7 cellular contexts compared by ENCODE assay signal in genomic region chr19:48899386-48899749, GRCh38. TPM values are rescaled to one million over a fixed set of nuclear protein-coding genes. Genes with fewer than 3 reads are reported as not detected.
DNase-seq lines count a peak whose midpoint lies in the region; ATAC-seq and TF ChIP-seq lines count a peak whose summit lies in the region.
"Not testable (repeated sequence)": the region's sequence is repeated elsewhere in the genome, so short reads cannot be mapped to it uniquely, and the experiment has no call there.
"Had no signal": no experiment of that assay in that cellular context is flagged by ENCODE, and none has a peak within 500 bp of the region (broad histone marks: within the 10 kb centered on the region; RNA-seq: fewer than 3 reads in every experiment).

No MANE protein-coding gene starts in this region.

- TF ChIP-seq CTCF in GM23338 (conservative IDR thresholded peaks at IDR 0.05; ENCODE audit: low read depth in 2 of 2); brain (conservative IDR thresholded peaks at IDR 0.05); heart right ventricle (IDR thresholded peaks at IDR 0.05); transverse colon (IDR thresholded peaks at IDR 0.05): not testable (repeated sequence)

- not testable (repeated sequence) for H3K4me1 Mint-ChIP-seq in GM23338
- peaks cover 24% of the 10 kb centered on the region for H3K4me1 Mint-ChIP-seq in T-helper 2 cell treated with Interferon-gamma antibody and Interleukin-4, amounts not matched to agents 5 μg/mL and 100 μg/mL, for 36 hours (ENCODE audit: low read depth)
- peaks cover 44% of the 10 kb centered on the region for H3K4me1 Mint-ChIP-seq in brain

- not testable (repeated sequence) for DNase-seq in GM23338 (ENCODE audit: low spot score); T-helper 2 cell treated with Interferon-gamma antibody and Interleukin-4, amounts not matched to agents 5 μg/mL and 100 μg/mL, for 36 hours (ENCODE audit: low spot score); heart right ventricle; transverse colon

- H3K9me3 Mint-ChIP-seq in GM23338; T-helper 2 cell treated with Interferon-gamma antibody and Interleukin-4, amounts not matched to agents 5 μg/mL and 100 μg/mL, for 36 hours; brain: not testable (repeated sequence)

- H3K4me3 ChIP-seq in GM23338 (peak overlapping the region; percentile 75), heart right ventricle (peak overlapping the region in 9 of 10 donors; percentile 67 to 98 (median 92)), neuron (ENCODE audit: low read length) (peak overlapping the region; percentile 90), transverse colon (peak overlapping the region in 3 of 4 donors; percentile 64 to 99 (median 97))

- not testable (repeated sequence) for H3K36me3 ChIP-seq in GM23338 (ENCODE audit: insufficient read depth); transverse colon
- H3K36me3 ChIP-seq in heart right ventricle (peaks cover 0 to 24% (median 7%) of the 10 kb centered on the region in 9 donors), neuron (ENCODE audit: insufficient read depth, low read length) (peaks cover 13% of the 10 kb centered on the region)

- H3K27me3 Mint-ChIP-seq in GM23338 (ENCODE audit: insufficient read depth, low read depth, poor library complexity) = peaks cover 26% of the 10 kb centered on the region
- H3K27me3 Mint-ChIP-seq in T-helper 2 cell treated with Interferon-gamma antibody and Interleukin-4, amounts not matched to agents 5 μg/mL and 100 μg/mL, for 36 hours (ENCODE audit: low read depth) = peaks cover 14% of the 10 kb centered on the region
- not testable (repeated sequence) for H3K27me3 Mint-ChIP-seq in brain

- peaks cover 13% of the 10 kb centered on the region for H3F3A ChIP-seq in GM23338 (replicated peaks; ENCODE audit: low read depth)

- H3K79me2 ChIP-seq in GM23338 (replicated peaks; ENCODE audit: insufficient read depth) = peaks cover 19% of the 10 kb centered on the region

- H2AFZ ChIP-seq in GM23338; neuron (ENCODE audit: low read depth, low read length): not testable (repeated sequence)

- not testable (repeated sequence) for H3K4me1 ChIP-seq in GM23338 (ENCODE audit: insufficient read depth); neuron (ENCODE audit: insufficient read depth, low read length)
- peaks cover 10 to 52% (median 48%) of the 10 kb centered on the region in 9 donors for H3K4me1 ChIP-seq in heart right ventricle
- H3K4me1 ChIP-seq in transverse colon = peaks cover 18 to 39% (median 22%) of the 10 kb centered on the region in 4 donors

- WGBS in heart right ventricle, 2 donors = 80 to 84% methylated on average over 11 of the region's 11 CpGs
- 79 to 83% methylated on average over 9 to 11 of the region's 11 CpGs for WGBS in transverse colon (ENCODE audit: low coverage in 1 of 2), 2 donors

- not testable (repeated sequence) for H4K20me1 ChIP-seq in GM23338 (replicated peaks; ENCODE audit: insufficient read depth)

- H3K4me3 Mint-ChIP-seq in GM23338 = peak overlapping the region; percentile 97
- peak overlapping the region; percentile 66 for H3K4me3 Mint-ChIP-seq in T-helper 2 cell treated with Interferon-gamma antibody and Interleukin-4, amounts not matched to agents 5 μg/mL and 100 μg/mL, for 36 hours
- H3K4me3 Mint-ChIP-seq in brain = peak overlapping the region; percentile 97 to 100 (median 98)

- TF ChIP-seq POLR2A in transverse colon (IDR thresholded peaks at IDR 0.05) = not testable (repeated sequence)

- in situ Hi-C loops in transverse colon (cut with MboI; ENCODE audit: low pct_ligation_motif_present in 1 of 4, low pct_unique_long_range_greater_than_20kb in 1 of 4, low sequenced_read_pairs in 3 of 4) = not testable (repeated sequence)

- ATAC-seq in GM23338, heart right ventricle: not testable (repeated sequence)

- H3K27ac Mint-ChIP-seq in GM23338 = not testable (repeated sequence)
- peak overlapping the region; percentile 95 for H3K27ac Mint-ChIP-seq in T-helper 2 cell treated with Interferon-gamma antibody and Interleukin-4, amounts not matched to agents 5 μg/mL and 100 μg/mL, for 36 hours
- peak overlapping the region; percentile 92 to 99 (median 95) for H3K27ac Mint-ChIP-seq in brain

- not testable (repeated sequence) for H3K9me3 ChIP-seq in heart right ventricle; neuron (ENCODE audit: low read length); transverse colon

- peak overlapping the region; percentile 43; the same call in 1 of the 2 replicates for H3K27ac ChIP-seq in GM23338 (ENCODE audit: low read depth)
- peak overlapping the region; percentile 40 to 98 (median 94) for H3K27ac ChIP-seq in heart right ventricle
- H3K27ac ChIP-seq in transverse colon = peak overlapping the region; percentile 87 to 98 (median 93)

- not testable (repeated sequence) for TF ChIP-seq EP300 in transverse colon (IDR thresholded peaks at IDR 0.05; ENCODE audit: low read depth)

- H3K36me3 Mint-ChIP-seq in GM23338 (ENCODE audit: low read depth) (peaks cover 14% of the 10 kb centered on the region), brain (peaks cover 26% of the 10 kb centered on the region)
- H3K36me3 Mint-ChIP-seq in T-helper 2 cell treated with Interferon-gamma antibody and Interleukin-4, amounts not matched to agents 5 μg/mL and 100 μg/mL, for 36 hours (ENCODE audit: low read depth) = peaks cover 31% of the 10 kb centered on the region

- peak overlapping the region; percentile 66 for H3K4me2 ChIP-seq in GM23338

- H3K9me2 ChIP-seq in GM23338 (ENCODE audit: insufficient read depth) = not testable (repeated sequence)

- H3K27me3 ChIP-seq in GM23338 (ENCODE audit: insufficient read depth); neuron (ENCODE audit: insufficient read depth, low read length); transverse colon: not testable (repeated sequence)
- H3K27me3 ChIP-seq in heart right ventricle = peaks cover 0 to 24% (median 0%) of the 10 kb centered on the region in 7 donors

- intact Hi-C loops in heart right ventricle (cut with DNase I); transverse colon (cut with DNase I; ENCODE audit: low total_unique reads): not testable (repeated sequence)

RNA-seq across cellular contexts. Expression of gene NUCB1, which starts 0.7 kb away (rescaled TPM):
- 142 and 163 TPM in 2 replicates for total RNA-seq in GM23338 (2014; rRNA removed; shearing (Covaris generic))
- 57.1 and 64.9 TPM in 2 replicates for polyA plus RNA-seq in GM23338 (2016; fragmentation: Nextera tagmentation; extraction: Ambion mirVana)
- polyA plus RNA-seq in brain (ENCODE audit: insufficient read depth, low read depth, low replicate concordance) = 237 TPM
- total RNA-seq in heart right ventricle = 100 to 1,000 TPM; 227 to 452 (median 311) TPM
- polyA plus RNA-seq in heart right ventricle = 100 to 1,000 TPM; 170 to 294 TPM
- 100 to 1,000 TPM; 135 to 196 (median 174) TPM for total RNA-seq in transverse colon

RNA-seq across cellular contexts. Expression of gene TULP2, which starts 0.8 kb away (rescaled TPM):
- 0.12 and 0.42 TPM in 2 replicates for total RNA-seq in GM23338 (2014; rRNA removed; shearing (Covaris generic))
- polyA plus RNA-seq in GM23338 (2016; fragmentation: Nextera tagmentation; extraction: Ambion mirVana) = 1.1 and 1.9 TPM in 2 replicates
- 0.24 TPM for polyA plus RNA-seq in brain (ENCODE audit: insufficient read depth, low read depth, low replicate concordance)
- under 1 TPM in 5 of 10 donors, not detected in 5; 0.15 to 0.69 (median 0.49) TPM for total RNA-seq in heart right ventricle
- under 1 TPM in 1 of 2 donors, not detected in 1; 0.22 TPM for polyA plus RNA-seq in heart right ventricle
- total RNA-seq in transverse colon = not detected
- total RNA-seq: glomerular endothelial cell had no signal

RNA-seq across cellular contexts. Expression of gene PPP1R15A, which starts 27.1 kb away (rescaled TPM):
- total RNA-seq in GM23338 (2014; rRNA removed; shearing (Covaris generic)) = 14.5 and 15.8 TPM in 2 replicates
- polyA plus RNA-seq in GM23338 (2016; fragmentation: Nextera tagmentation; extraction: Ambion mirVana) = 14.0 and 14.4 TPM in 2 replicates
- 33.1 TPM for polyA plus RNA-seq in brain (ENCODE audit: insufficient read depth, low read depth, low replicate concordance)
- 100 to 1,000 TPM in 1 of 10 donors, 10 to 100 TPM in 9; 55.4 to 123 (median 73.7) TPM for total RNA-seq in heart right ventricle
- 100 to 1,000 TPM in 1 of 2 donors, 10 to 100 TPM in 1; 59.6 to 192 TPM for polyA plus RNA-seq in heart right ventricle
- 100 to 1,000 TPM in 1 of 4 donors, 10 to 100 TPM in 3; 49.4 to 109 (median 69.5) TPM for total RNA-seq in transverse colon

RNA-seq across cellular contexts. Expression of gene PLEKHA4, which starts 31.0 kb away (rescaled TPM):
- 12.3 and 15.1 TPM in 2 replicates for total RNA-seq in GM23338 (2014; rRNA removed; shearing (Covaris generic))
- polyA plus RNA-seq in GM23338 (2016; fragmentation: Nextera tagmentation; extraction: Ambion mirVana) = 10.9 and 12.2 TPM in 2 replicates
- polyA plus RNA-seq in brain (ENCODE audit: insufficient read depth, low read depth, low replicate concordance) = 3.4 TPM
- total RNA-seq in heart right ventricle = 10 to 100 TPM; 18.5 to 70.6 (median 25.1) TPM
- 10 to 100 TPM; 29.3 to 29.5 TPM for polyA plus RNA-seq in heart right ventricle
- 10 to 100 TPM in 2 of 4 donors, 1 to 10 TPM in 2; 2.6 to 34.4 (median 10.3) TPM for total RNA-seq in transverse colon

RNA-seq across cellular contexts. Expression of gene DHDH, which starts 34.1 kb away (rescaled TPM):
- 0.69 and 0.78 TPM in 2 replicates for total RNA-seq in GM23338 (2014; rRNA removed; shearing (Covaris generic))
- 4.7 and 8.4 TPM in 2 replicates for polyA plus RNA-seq in GM23338 (2016; fragmentation: Nextera tagmentation; extraction: Ambion mirVana)
- 1.4 TPM for polyA plus RNA-seq in brain (ENCODE audit: insufficient read depth, low read depth, low replicate concordance)
- total RNA-seq in heart right ventricle = under 1 TPM in 1 of 10 donors, not detected in 9; 0.51 TPM
- under 1 TPM in 1 of 2 donors, not detected in 1; 0.17 TPM for polyA plus RNA-seq in heart right ventricle
- 1 to 10 TPM in 2 of 4 donors, not detected in 2; 3.4 to 4.9 TPM for total RNA-seq in transverse colon
- total RNA-seq: glomerular endothelial cell had no signal

Comparison
In these comparisons a context has a peak if more than half of its experiments do, and no peak if none do; other contexts are left out.
1. H3K27ac ChIP-seq: peak in every context shown above with its lines; median percentile 94 in heart right ventricle; 93 in transverse colon; 43 in GM23338.